Comparison of ENCODE assay signal across 38 cellular contexts in the genomic region with DNA sequence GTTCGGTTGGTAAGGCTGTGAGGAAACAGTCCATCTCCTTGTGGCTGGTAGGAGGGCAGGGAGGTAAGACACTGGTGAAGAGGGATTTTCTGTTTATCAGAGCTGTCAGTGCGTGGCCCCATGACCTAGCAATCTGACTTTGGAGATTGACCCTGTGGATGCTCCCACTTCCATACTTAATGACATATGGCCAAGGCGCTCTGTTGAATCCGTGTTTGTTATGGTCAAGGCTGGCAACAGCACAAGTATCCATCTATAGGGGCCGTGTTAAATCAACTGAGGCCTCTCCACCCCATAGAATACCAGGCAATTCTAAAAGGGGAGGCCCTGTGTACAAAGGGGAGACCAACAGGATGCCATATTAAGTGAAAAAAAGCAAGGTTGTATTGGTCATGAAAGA. TPM values are rescaled to one million over a fixed set of nuclear protein-coding genes. Genes with fewer than 3 reads are reported as not detected.
"Had no signal": no experiment of that assay in that cellular context is flagged by ENCODE, and none has a peak within 500 bp of the region (broad histone marks: within the 10 kb centered on the region; RNA-seq: fewer than 3 reads in every experiment).

No MANE protein-coding gene starts in this region.

- H3K4me1 ChIP-seq: adrenal gland, ascending aorta, body of pancreas had no signal

- H3K27ac Mint-ChIP-seq: activated naive CD4-positive, alpha-beta T cell treated with anti-CD3 and anti-CD28 coated beads for 36 hours; activated naive CD4-positive, alpha-beta T cell treated with anti-CD3 and anti-CD28 coated beads, Interleukin-2, amount 10 ng/mL, durations not matched to agents 7 days and 5 days; activated naive CD4-positive, alpha-beta T cell treated with anti-CD3 and anti-CD28 coated beads, Interleukin-2, amount 50 U/mL, for 24 hours; activated naive CD4-positive, alpha-beta T cell treated with anti-CD3 and anti-CD28 coated beads, Interleukin-2, amount 50 U/mL, for 72 hours; activated naive CD8-positive, alpha-beta T cell; activated naive CD8-positive, alpha-beta T cell treated with anti-CD3 and anti-CD28 coated beads for 36 hours; activated naive CD8-positive, alpha-beta T cell treated with anti-CD3 and anti-CD28 coated beads, Interleukin-2, amount 10 ng/mL, durations not matched to agents 7 days and 5 days; activated naive CD8-positive, alpha-beta T cell treated with anti-CD3 and anti-CD28 coated beads, Interleukin-2, amount 50 U/mL, for 24 hours; activated T-cell treated with anti-CD3 and anti-CD28 coated beads, Interleukin-2, amount 50 U/mL, for 24 hours; activated T-cell treated with anti-CD3 and anti-CD28 coated beads, Interleukin-2, amount 50 U/mL, for 72 hours; activated T-helper 1 cell treated with anti-CD3 and anti-CD28 coated beads, Interleukin-12 subunit alpha, Interleukin-12 subunit beta, Interleukin-2, Interleukin-4 antibody, amounts not matched to agents 30 ng/mL and 10 ng/mL and 1 ng/mL, durations not matched to agents 14 hours and 24 hours and 36 hours; activated T-helper 17 cell treated with anti-CD3 and anti-CD28 coated beads, Interleukin-2, amount 50 U/mL, for 72 hours; activated T-helper 2 cell treated with anti-CD3 and anti-CD28 coated beads, Interferon-gamma antibody, Interleukin-2, Interleukin-4, amounts not matched to agents 10 μg/mL and 5 μg/mL and 100 μg/mL, durations not matched to agents 14 hours and 24 hours and 36 hours; brain had no signal

- ATAC-seq: activated naive CD4-positive, alpha-beta T cell treated with anti-CD3 and anti-CD28 coated beads, Interleukin-2, amount 50 U/mL, for 72 hours; activated naive CD8-positive, alpha-beta T cell treated with anti-CD3 and anti-CD28 coated beads, Interleukin-2, amount 50 U/mL, for 24 hours; activated T-cell treated with anti-CD3 and anti-CD28 coated beads, Interleukin-2, amount 50 U/mL, for 4 hours; activated T-cell treated with anti-CD3 and anti-CD28 coated beads, Interleukin-2, amount 50 U/mL, for 72 hours; activated T-helper 17 cell treated with anti-CD3 and anti-CD28 coated beads, Interleukin-2, amount 50 U/mL, for 72 hours; body of pancreas had no signal

- H3K36me3 ChIP-seq: adrenal gland, ascending aorta, brain microvascular endothelial cell, breast epithelium, cardiac muscle cell had no signal

- H3K36me3 Mint-ChIP-seq: activated naive CD4-positive, alpha-beta T cell treated with anti-CD3 and anti-CD28 coated beads, Interleukin-2, amount 10 ng/mL, durations not matched to agents 7 days and 5 days; activated naive CD4-positive, alpha-beta T cell treated with anti-CD3 and anti-CD28 coated beads, Interleukin-2, amount 50 U/mL, for 24 hours; activated naive CD4-positive, alpha-beta T cell treated with anti-CD3 and anti-CD28 coated beads, Interleukin-2, amount 50 U/mL, for 72 hours; activated naive CD8-positive, alpha-beta T cell; activated naive CD8-positive, alpha-beta T cell treated with anti-CD3 and anti-CD28 coated beads for 36 hours; activated naive CD8-positive, alpha-beta T cell treated with anti-CD3 and anti-CD28 coated beads, Interleukin-2, amount 10 ng/mL, durations not matched to agents 7 days and 5 days; brain had no signal

- H3K4me3 Mint-ChIP-seq: activated naive CD4-positive, alpha-beta T cell treated with anti-CD3 and anti-CD28 coated beads for 36 hours; activated naive CD4-positive, alpha-beta T cell treated with anti-CD3 and anti-CD28 coated beads, Interleukin-2, amount 10 ng/mL, durations not matched to agents 7 days and 5 days; activated naive CD4-positive, alpha-beta T cell treated with anti-CD3 and anti-CD28 coated beads, Interleukin-2, amount 50 U/mL, for 24 hours; activated naive CD8-positive, alpha-beta T cell; activated naive CD8-positive, alpha-beta T cell treated with anti-CD3 and anti-CD28 coated beads for 36 hours; activated naive CD8-positive, alpha-beta T cell treated with anti-CD3 and anti-CD28 coated beads, Interleukin-2, amount 10 ng/mL, durations not matched to agents 7 days and 5 days; activated naive CD8-positive, alpha-beta T cell treated with anti-CD3 and anti-CD28 coated beads, Interleukin-2, amount 50 U/mL, for 24 hours; activated T-cell treated with anti-CD3 and anti-CD28 coated beads, Interleukin-2, amount 50 U/mL, for 24 hours; activated T-cell treated with anti-CD3 and anti-CD28 coated beads, Interleukin-2, amount 50 U/mL, for 4 hours; activated T-cell treated with anti-CD3 and anti-CD28 coated beads, Interleukin-2, amount 50 U/mL, for 72 hours; activated T-helper 1 cell treated with anti-CD3 and anti-CD28 coated beads, Interleukin-12 subunit alpha, Interleukin-12 subunit beta, Interleukin-2, Interleukin-4 antibody, amounts not matched to agents 30 ng/mL and 10 ng/mL and 1 ng/mL, durations not matched to agents 14 hours and 24 hours and 36 hours; activated T-helper 17 cell treated with anti-CD3 and anti-CD28 coated beads, Interleukin-2, amount 50 U/mL, for 72 hours; brain; central memory CD8-positive, alpha-beta T cell had no signal

- DNase-seq: activated effector memory CD4-positive, alpha-beta T cell treated with anti-CD3 and anti-CD28 coated beads, Interleukin-2, amount 50 U/mL, for 16 hours; activated effector memory CD4-positive, alpha-beta T cell treated with Interleukin-2 at 50 U/mL for 16 hours; activated gamma-delta T cell; activated gamma-delta T cell treated with Interleukin-2 at 50 U/mL for 16 hours; activated naive CD4-positive, alpha-beta T cell; activated naive CD4-positive, alpha-beta T cell treated with anti-CD3 and anti-CD28 coated beads for 36 hours; activated naive CD4-positive, alpha-beta T cell treated with anti-CD3 and anti-CD28 coated beads, Interleukin-2, amount 10 ng/mL, durations not matched to agents 7 days and 5 days; activated naive CD4-positive, alpha-beta T cell treated with anti-CD3 and anti-CD28 coated beads, Interleukin-2, amount 50 U/mL, for 16 hours; activated naive CD4-positive, alpha-beta T cell treated with Interleukin-2 at 50 U/mL for 16 hours; activated naive CD8-positive, alpha-beta T cell treated with anti-CD3 and anti-CD28 coated beads for 36 hours; activated naive CD8-positive, alpha-beta T cell treated with anti-CD3 and anti-CD28 coated beads, Interleukin-2, amount 10 ng/mL, durations not matched to agents 7 days and 5 days; activated naive CD8-positive, alpha-beta T cell treated with anti-CD3 and anti-CD28 coated beads, Interleukin-2, amount 50 U/mL, for 24 hours; activated T-cell treated with anti-CD3 and anti-CD28 coated beads, Interleukin-2, amount 50 U/mL, for 1 hour; activated T-cell treated with anti-CD3 and anti-CD28 coated beads, Interleukin-2, amount 50 U/mL, for 24 hours; activated T-cell treated with anti-CD3 and anti-CD28 coated beads, Interleukin-2, amount 50 U/mL, for 4 hours; activated T-cell treated with anti-CD3 and anti-CD28 coated beads, Interleukin-2, amount 50 U/mL, for 48 hours; activated T-cell treated with anti-CD3 and anti-CD28 coated beads, Interleukin-2, amount 50 U/mL, for 72 hours; adrenal gland; amniotic stem cell; amygdala; anterior cingulate cortex; aorta; body of pancreas; brain microvascular endothelial cell; caudate nucleus; central memory CD4-positive, alpha-beta T cell; cerebellar nuclear complex had no signal

- H3K27me3 ChIP-seq: adrenal gland, ascending aorta, body of pancreas, brain microvascular endothelial cell, breast epithelium, cardiac muscle cell had no signal

- H3K4me3 ChIP-seq: adrenal gland, ascending aorta, body of pancreas, breast epithelium, cardiac muscle cell had no signal

- H3K9me3 ChIP-seq: adrenal gland, ascending aorta, body of pancreas, breast epithelium had no signal

- H3K27ac ChIP-seq: adrenal gland, ascending aorta, body of pancreas, brain microvascular endothelial cell, breast epithelium, cardiac muscle cell had no signal

- H3K4me1 Mint-ChIP-seq: activated naive CD4-positive, alpha-beta T cell treated with anti-CD3 and anti-CD28 coated beads, Interleukin-2, amount 10 ng/mL, durations not matched to agents 7 days and 5 days; activated naive CD4-positive, alpha-beta T cell treated with anti-CD3 and anti-CD28 coated beads, Interleukin-2, amount 50 U/mL, for 24 hours; activated naive CD8-positive, alpha-beta T cell treated with anti-CD3 and anti-CD28 coated beads for 36 hours; activated naive CD8-positive, alpha-beta T cell treated with anti-CD3 and anti-CD28 coated beads, Interleukin-2, amount 10 ng/mL, durations not matched to agents 7 days and 5 days; activated naive CD8-positive, alpha-beta T cell treated with anti-CD3 and anti-CD28 coated beads, Interleukin-2, amount 50 U/mL, for 24 hours; activated T-helper 17 cell treated with anti-CD3 and anti-CD28 coated beads, Interleukin-2, amount 50 U/mL, for 72 hours; central memory CD8-positive, alpha-beta T cell had no signal

- H3K9me3 Mint-ChIP-seq: activated naive CD4-positive, alpha-beta T cell treated with anti-CD3 and anti-CD28 coated beads for 36 hours; activated naive CD4-positive, alpha-beta T cell treated with anti-CD3 and anti-CD28 coated beads, Interleukin-2, amount 10 ng/mL, durations not matched to agents 7 days and 5 days; activated naive CD4-positive, alpha-beta T cell treated with anti-CD3 and anti-CD28 coated beads, Interleukin-2, amount 50 U/mL, for 24 hours; activated naive CD4-positive, alpha-beta T cell treated with anti-CD3 and anti-CD28 coated beads, Interleukin-2, amount 50 U/mL, for 72 hours; activated naive CD8-positive, alpha-beta T cell treated with anti-CD3 and anti-CD28 coated beads for 36 hours; activated naive CD8-positive, alpha-beta T cell treated with anti-CD3 and anti-CD28 coated beads, Interleukin-2, amount 10 ng/mL, durations not matched to agents 7 days and 5 days; activated naive CD8-positive, alpha-beta T cell treated with anti-CD3 and anti-CD28 coated beads, Interleukin-2, amount 50 U/mL, for 24 hours; activated T-cell treated with anti-CD3 and anti-CD28 coated beads, Interleukin-2, amount 50 U/mL, for 24 hours; activated T-cell treated with anti-CD3 and anti-CD28 coated beads, Interleukin-2, amount 50 U/mL, for 4 hours; activated T-cell treated with anti-CD3 and anti-CD28 coated beads, Interleukin-2, amount 50 U/mL, for 72 hours; activated T-helper 1 cell treated with anti-CD3 and anti-CD28 coated beads, Interleukin-12 subunit alpha, Interleukin-12 subunit beta, Interleukin-2, Interleukin-4 antibody, amounts not matched to agents 30 ng/mL and 10 ng/mL and 1 ng/mL, durations not matched to agents 14 hours and 24 hours and 36 hours; activated T-helper 17 cell treated with anti-CD3 and anti-CD28 coated beads, Interleukin-2, amount 50 U/mL, for 72 hours; activated T-helper 2 cell treated with anti-CD3 and anti-CD28 coated beads, Interferon-gamma antibody, Interleukin-2, Interleukin-4, amounts not matched to agents 10 μg/mL and 5 μg/mL and 100 μg/mL, durations not matched to agents 14 hours and 24 hours and 36 hours; central memory CD8-positive, alpha-beta T cell had no signal

RNA-seq across cellular contexts. Expression of a gene that starts 25.6 kb away (rescaled TPM):
- total RNA-seq: activated naive CD4-positive, alpha-beta T cell treated with anti-CD3 and anti-CD28 coated beads for 36 hours; activated naive CD8-positive, alpha-beta T cell treated with anti-CD3 and anti-CD28 coated beads for 36 hours; activated naive CD8-positive, alpha-beta T cell treated with anti-CD3 and anti-CD28 coated beads, Interleukin-2, amount 10 ng/mL, durations not matched to agents 7 days and 5 days; activated T-helper 17 cell treated with anti-CD3 and anti-CD28 coated beads, Interleukin-2, amount 50 U/mL, for 72 hours had no signal
